ENCODE assay signal across 9 cellular contexts in genomic region chr10:113953505-113954272, GRCh38.
DNase-seq lines count a peak whose midpoint lies in the region; ATAC-seq and TF ChIP-seq lines count a peak whose summit lies in the region.
"Had no signal": no experiment of that assay in that cellular context is flagged by ENCODE, and none has a peak within 500 bp of the region (broad histone marks: within the 10 kb centered on the region; RNA-seq: fewer than 3 reads in every experiment).

No MANE protein-coding gene starts in this region.

- H3K9me3 ChIP-seq in IMR-90 (ENCODE audit: control insufficient read depth, insufficient read depth, low read length) (no peaks in the 10 kb centered on the region), SU-DHL-6 (ENCODE audit: insufficient read depth, low read length) (peaks cover 6% of the 10 kb centered on the region; the same call in 1 of the 2 replicates)

- no peak overlapping the region for H3K23ac ChIP-seq in IMR-90 (ENCODE audit: low read depth, low read length)

- DNase-seq in EL (peak; percentile 20), IMR-90 (no peak), immature natural killer cell (peak; percentile 3 to 16 (median 4)), DMS153 (lab: John Stamatoyannopoulos, UW) (no peak)
- DNase-seq: NCI-H1694 had no signal

- ATAC-seq in IMR-90 (ENCODE audit: low read depth) (no peak), HG02798 (IDR thresholded peaks at IDR 0.05; ENCODE audit: poor library complexity, unreplicated experiment) (no peak), HG03520 (IDR thresholded peaks at IDR 0.05; ENCODE audit: unreplicated experiment) (no peak), GM21717 (IDR thresholded peaks at IDR 0.05; ENCODE audit: unreplicated experiment) (no peak)

- H2AK9ac ChIP-seq in IMR-90 (replicated peaks; ENCODE audit: low read depth, low read length, poor library complexity) = no peak overlapping the region

- peaks cover 11% of the 10 kb centered on the region for H3K4me1 ChIP-seq in IMR-90 (ENCODE audit: control insufficient read depth, insufficient read depth, low read length)

- in situ Hi-C loops in IMR-90 (cut with MboI; ENCODE audit: low sequenced_read_pairs) = no loop called here

- H3K4me1 Mint-ChIP-seq in immature natural killer cell = no peaks in the 10 kb centered on the region

- H3K4me2 ChIP-seq in IMR-90 (ENCODE audit: low read depth, low read length) = no peak overlapping the region
- no peak overlapping the region for H3K4me2 ChIP-seq in SU-DHL-6 (ENCODE audit: low read depth, low read length, poor library complexity, severe bottlenecking)

- no peak overlapping the region for H3K18ac ChIP-seq in IMR-90 (ENCODE audit: low read depth, low read length)

- H3K27ac Mint-ChIP-seq in immature natural killer cell = no peak overlapping the region

- peak overlapping the region; percentile 59; the same call in 1 of the 2 replicates for H4K91ac ChIP-seq in IMR-90 (ENCODE audit: insufficient read depth, low read depth, low read length)

- BruUV-seq in IMR-90 (replicated peaks; lab: Mats Ljungman, UMichigan) = no TSS peak

- H3K9me3 Mint-ChIP-seq in immature natural killer cell = no peaks in the 10 kb centered on the region

- no peaks in the 10 kb centered on the region for H3K79me2 ChIP-seq in SU-DHL-6 (ENCODE audit: insufficient read depth, low read length)

- no peak for TF ChIP-seq RAD21 in IMR-90 (IDR thresholded peaks at IDR 0.05; ENCODE audit: low read length)

- H2AFZ ChIP-seq in IMR-90 (replicated peaks; ENCODE audit: low read length, poor library complexity) (no peak overlapping the region), SU-DHL-6 (ENCODE audit: low read depth, low read length, severe bottlenecking) (peak overlapping the region; percentile 44)

- no peak overlapping the region for H3K9ac ChIP-seq in IMR-90 (ENCODE audit: low read depth, low read length)
- H3K9ac ChIP-seq in SU-DHL-6 (ENCODE audit: low read length) = no peak overlapping the region

- H3K36me3 Mint-ChIP-seq in immature natural killer cell = peaks cover 0 to 4% (median 0%) of the 10 kb centered on the region in 3 donors

- POLR2A ChIA-PET in IMR-90 (lab: Charles Lee; ENCODE audit: unreplicated experiment) = no interaction called here

- H3K36me3 ChIP-seq in IMR-90 (ENCODE audit: control insufficient read depth, insufficient read depth, low read length) (no peaks in the 10 kb centered on the region), SU-DHL-6 (ENCODE audit: low read length) (no peaks in the 10 kb centered on the region)

- no peaks in the 10 kb centered on the region for H3K27me3 ChIP-seq in IMR-90 (ENCODE audit: control insufficient read depth, insufficient read depth, low read length)
- H3K27me3 ChIP-seq in SU-DHL-6 (ENCODE audit: low read length) = no peaks in the 10 kb centered on the region

- TF ChIP-seq POLR2A in IMR-90 (IDR thresholded peaks at IDR 0.05; ENCODE audit: low read depth, low read length) = no peak

- dilution Hi-C loops in IMR-90 (cut with HindIII; ENCODE audit: low sequenced_read_pairs, unreplicated experiment) = no loop called here

- intact Hi-C loops in IMR-90 (cut with micrococcal nuclease) = loop anchor here (10.0 kb wide), 1 partner anchor 249 kb away; no protein-coding TSS in a partner anchor

- CTCF ChIA-PET in IMR-90 (lab: Yijun Ruan, JAX) = interaction anchor here (0.5 to 1.1 kb wide), 2 partner anchors 22 to 94 kb away, joined by 3 to 4 read pairs; no protein-coding TSS in a partner anchor

- H3K4me3 ChIP-seq in IMR-90 (ENCODE audit: insufficient read depth, low read depth, low read length) (no peak overlapping the region), SU-DHL-6 (ENCODE audit: insufficient read depth, low read length, poor library complexity, severe bottlenecking) (no peak overlapping the region)

- H3K9me2 ChIP-seq in SU-DHL-6 (replicated peaks; ENCODE audit: insufficient read depth, low read length) = no peaks in the 10 kb centered on the region

- H2AK5ac ChIP-seq in IMR-90 (ENCODE audit: low read depth, low read length) = no peak overlapping the region

- H3K4me3 Mint-ChIP-seq in immature natural killer cell = no peak overlapping the region

- TF ChIP-seq CTCF in IMR-90 (conservative IDR thresholded peaks at IDR 0.05; ENCODE audit: low read depth, low read length) (no peak), SU-DHL-6 (IDR thresholded peaks at IDR 0.05; ENCODE audit: insufficient read depth, low read length, poor library complexity, severe bottlenecking) (no peak)

- H2BK5ac ChIP-seq in IMR-90 (ENCODE audit: low read depth, low read length, poor library complexity, severe bottlenecking) = no peak overlapping the region

- H2BK120ac ChIP-seq in IMR-90 (ENCODE audit: low read depth, low read length) = no peak overlapping the region

- H2BK15ac ChIP-seq in IMR-90 (ENCODE audit: low read depth, low read length) = no peak overlapping the region

- H3F3A ChIP-seq in SU-DHL-6 (ENCODE audit: insufficient read depth) = no peaks in the 10 kb centered on the region

- H4K8ac ChIP-seq in IMR-90 (ENCODE audit: low read depth in 2 of 2, low read length in 2 of 2) = no peak overlapping the region

- H2BK20ac ChIP-seq in IMR-90 (ENCODE audit: low read depth, low read length) = no peak overlapping the region

- H3K27ac ChIP-seq in IMR-90 (ENCODE audit: insufficient read depth, low read length) (no peak overlapping the region), SU-DHL-6 (ENCODE audit: low read depth, low read length) (no peak overlapping the region)

- peaks cover 10% of the 10 kb centered on the region; the same call in 1 of the 2 replicates for H3K9me1 ChIP-seq in IMR-90 (ENCODE audit: insufficient read depth, low read length)

- H3K79me1 ChIP-seq in IMR-90 (ENCODE audit: low read depth in 1 of 2, low read length in 2 of 2) = no peaks in the 10 kb centered on the region

- H3K4ac ChIP-seq in IMR-90 (ENCODE audit: low read depth, low read length) = peak overlapping the region; percentile 18; the same call in 1 of the 2 replicates

- no peak overlapping the region for H4K5ac ChIP-seq in IMR-90 (ENCODE audit: low read depth, low read length)

- no CpG with 5 or more reads among the region's 2 CpGs for WGBS in IMR-90 (ENCODE audit: extremely low coverage in 2 of 2, insufficient read length in 1 of 2), 2 experiments

- no peaks in the 10 kb centered on the region for H4K20me1 ChIP-seq in IMR-90 (ENCODE audit: insufficient read depth, low read length)
- no peaks in the 10 kb centered on the region for H4K20me1 ChIP-seq in SU-DHL-6 (ENCODE audit: low read depth, low read length)

- H3K14ac ChIP-seq in IMR-90 (replicated peaks; ENCODE audit: low read depth, low read length) = no peak overlapping the region

- no peak overlapping the region for H3K56ac ChIP-seq in IMR-90 (ENCODE audit: extremely low read depth, insufficient read depth, low read length)

- peaks cover 0 to 6% (median 4%) of the 10 kb centered on the region in 3 donors for H3K27me3 Mint-ChIP-seq in immature natural killer cell (ENCODE audit: low read depth in 3 of 3)

TF ChIP-seq in IMR-90, 13 proteins besides CTCF, POLR2A, EP300 and RAD21:
- TF ChIP-seq RFX5 (IDR thresholded peaks at IDR 0.05; ENCODE audit: low read depth, low read length) (no peak), MAFK (IDR thresholded peaks at IDR 0.05; ENCODE audit: low read depth, low read length) (no peak), RCOR1 (IDR thresholded peaks at IDR 0.05; ENCODE audit: insufficient replicate concordance, low read length) (no peak), NFE2L2 (IDR thresholded peaks at IDR 0.05; ENCODE audit: low read depth, low read length) (no peak), CEBPB (IDR thresholded peaks at IDR 0.05; ENCODE audit: low read depth, low read length) (no peak), USF2 (IDR thresholded peaks at IDR 0.05; ENCODE audit: low read depth, low read length) (no peak), FOS (IDR thresholded peaks at IDR 0.05; ENCODE audit: low read depth, low read length) (no peak), SMC3 (IDR thresholded peaks at IDR 0.05; ENCODE audit: low read depth, low read length) (no peak), MAZ (IDR thresholded peaks at IDR 0.05; ENCODE audit: borderline replicate concordance, low read depth, low read length) (no peak)
- TF ChIP-seq, protein P1, sequence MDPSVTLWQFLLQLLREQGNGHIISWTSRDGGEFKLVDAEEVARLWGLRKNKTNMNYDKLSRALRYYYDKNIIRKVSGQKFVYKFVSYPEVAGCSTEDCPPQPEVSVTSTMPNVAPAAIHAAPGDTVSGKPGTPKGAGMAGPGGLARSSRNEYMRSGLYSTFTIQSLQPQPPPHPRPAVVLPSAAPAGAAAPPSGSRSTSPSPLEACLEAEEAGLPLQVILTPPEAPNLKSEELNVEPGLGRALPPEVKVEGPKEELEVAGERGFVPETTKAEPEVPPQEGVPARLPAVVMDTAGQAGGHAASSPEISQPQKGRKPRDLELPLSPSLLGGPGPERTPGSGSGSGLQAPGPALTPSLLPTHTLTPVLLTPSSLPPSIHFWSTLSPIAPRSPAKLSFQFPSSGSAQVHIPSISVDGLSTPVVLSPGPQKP (IDR thresholded peaks at IDR 0.05; ENCODE audit: borderline replicate concordance, low read depth, low read length) = no peak

Comparison
In these comparisons a context has a peak if more than half of its experiments do, and no peak if none do; other contexts are left out.
1. DNase-seq: peak in EL (single experiment) and immature natural killer cell (3 of 3); none in IMR-90 (single experiment) and DMS153 (single experiment).